24 cellular contexts compared by ENCODE assay signal in genomic region chr9:125703662-125704061, GRCh38. TPM values are rescaled to one million over a fixed set of nuclear protein-coding genes. Genes with fewer than 3 reads are reported as not detected.
DNase-seq lines count a peak whose midpoint lies in the region; ATAC-seq, FAIRE-seq and TF ChIP-seq lines count a peak whose summit lies in the region.
"Had no signal": no experiment of that assay in that cellular context is flagged by ENCODE, and none has a peak within 500 bp of the region (broad histone marks: within the 10 kb centered on the region; RNA-seq: fewer than 3 reads in every experiment).

No MANE protein-coding gene starts in this region.

- H3K56ac ChIP-seq in mesendoderm (ENCODE audit: low read length) = no peak overlapping the region

- peaks cover 10% of the 10 kb centered on the region for H3K79me1 ChIP-seq in mesendoderm (ENCODE audit: low read length)

- peak overlapping the region; percentile 11 for H3K4me3 Mint-ChIP-seq in stimulated activated naive CD8-positive, alpha-beta T cell treated with anti-CD3 and anti-CD28 coated beads, Interleukin-15, Interleukin-2, amounts not matched to agents 100 ng/mL and 50 ng/mL, for 24 hours
- no peak overlapping the region for H3K4me3 Mint-ChIP-seq in memory B cell
- H3K4me3 Mint-ChIP-seq: CD8-positive, alpha-beta T cell had no signal

- H3K36me3 ChIP-seq in Loucy (ENCODE audit: insufficient read depth, low read length) (no peaks in the 10 kb centered on the region), prostate gland (no peaks in the 10 kb centered on the region), kidney (ENCODE audit: control insufficient read depth in 1 of 2, insufficient read depth in 2 of 2, low read length in 2 of 2) (no peaks in the 10 kb centered on the region), mesendoderm (ENCODE audit: control insufficient read depth, insufficient read depth, low read length) (no peaks in the 10 kb centered on the region)
- H3K36me3 ChIP-seq: Peyer's patch had no signal

- ATAC-seq in stimulated activated naive CD8-positive, alpha-beta T cell treated with anti-CD3 and anti-CD28 coated beads, Interleukin-15, Interleukin-2, amounts not matched to agents 100 U/mL and 50 U/mL, for 24 hours = no peak
- ATAC-seq in memory B cell (ENCODE audit: low read depth) = no peak
- ATAC-seq: CD8-positive, alpha-beta T cell; HepG2; K562 had no signal

- no peak overlapping the region for H2BK120ac ChIP-seq in mesendoderm (ENCODE audit: low read depth, low read length)

- no peak overlapping the region for H3K23ac ChIP-seq in mesendoderm (ENCODE audit: low read length)

- H3K27me3 ChIP-seq in Loucy (ENCODE audit: insufficient read depth, low read length, poor library complexity, severe bottlenecking) (no peaks in the 10 kb centered on the region), prostate gland (replicated peaks; ENCODE audit: insufficient read depth) (no peaks in the 10 kb centered on the region), mesendoderm (ENCODE audit: insufficient read depth, low read length, poor library complexity) (no peaks in the 10 kb centered on the region)
- H3K27me3 ChIP-seq: BLaER1, Peyer's patch, SJSA1 had no signal

- no peaks in the 10 kb centered on the region for H3K9me2 ChIP-seq in Loucy (replicated peaks; ENCODE audit: low read depth, low read length)

- H3K79me2 ChIP-seq in Loucy (ENCODE audit: insufficient read depth, low read length) (peaks cover 73% of the 10 kb centered on the region), mesendoderm (ENCODE audit: control insufficient read depth, insufficient read depth, low read length) (peaks cover 38% of the 10 kb centered on the region)

- no peaks in the 10 kb centered on the region for H3K9me3 Mint-ChIP-seq in stimulated activated naive CD8-positive, alpha-beta T cell treated with anti-CD3 and anti-CD28 coated beads, Interleukin-15, Interleukin-2, amounts not matched to agents 100 ng/mL and 50 ng/mL, for 24 hours
- no peaks in the 10 kb centered on the region for H3K9me3 Mint-ChIP-seq in memory B cell
- H3K9me3 Mint-ChIP-seq: CD8-positive, alpha-beta T cell had no signal

- H3K36me3 Mint-ChIP-seq in stimulated activated naive CD8-positive, alpha-beta T cell treated with anti-CD3 and anti-CD28 coated beads, Interleukin-15, Interleukin-2, amounts not matched to agents 100 ng/mL and 50 ng/mL, for 24 hours (ENCODE audit: low read depth) = peaks cover 36% of the 10 kb centered on the region
- H3K36me3 Mint-ChIP-seq in memory B cell = peaks cover 9% of the 10 kb centered on the region

- H3K27ac Mint-ChIP-seq in stimulated activated naive CD8-positive, alpha-beta T cell treated with anti-CD3 and anti-CD28 coated beads, Interleukin-15, Interleukin-2, amounts not matched to agents 100 ng/mL and 50 ng/mL, for 24 hours = no peak overlapping the region
- peak overlapping the region; percentile 49 for H3K27ac Mint-ChIP-seq in memory B cell

- H2AFZ ChIP-seq in Loucy (ENCODE audit: low read length) = no peak overlapping the region
- H2AFZ ChIP-seq: GM23248 had no signal

- H4K20me1 ChIP-seq in Loucy (ENCODE audit: insufficient read depth, low read length, poor library complexity, severe bottlenecking) = peaks cover 14% of the 10 kb centered on the region

- no peak overlapping the region for H3K27ac ChIP-seq in prostate gland
- H3K27ac ChIP-seq in kidney (ENCODE audit: low read depth in 2 of 2, low read length in 2 of 2) = no peak overlapping the region
- no peak overlapping the region for H3K27ac ChIP-seq in mesendoderm (ENCODE audit: low read depth, low read length)
- H3K27ac ChIP-seq: BLaER1, GM23248, HL-60, Peyer's patch, SJSA1 had no signal

- H3K4me3 ChIP-seq in Loucy (ENCODE audit: low read length, poor library complexity, severe bottlenecking) (no peak overlapping the region), prostate gland (no peak overlapping the region), kidney (ENCODE audit: low read length in 2 of 2) (no peak overlapping the region), mesendoderm (ENCODE audit: low read length) (no peak overlapping the region)
- H3K4me3 ChIP-seq: BLaER1, GM23248, K562, Peyer's patch, SJSA1 had no signal

- H3K4ac ChIP-seq in mesendoderm (ENCODE audit: low read depth, low read length) = no peak overlapping the region

- no peak overlapping the region for H3K18ac ChIP-seq in mesendoderm (ENCODE audit: low read length)

- H2AK5ac ChIP-seq in mesendoderm (ENCODE audit: low read length) = no peak overlapping the region

- H3K9ac ChIP-seq in Loucy (ENCODE audit: low read depth, low read length, poor library complexity, severe bottlenecking) = no peak overlapping the region
- H3K9ac ChIP-seq in kidney (ENCODE audit: low read length in 2 of 2) = no peak overlapping the region
- no peak overlapping the region for H3K9ac ChIP-seq in mesendoderm (ENCODE audit: low read length)
- H3K9ac ChIP-seq: BLaER1, GM23248 had no signal

- H3K4me2 ChIP-seq in Loucy (ENCODE audit: low read depth, low read length, poor library complexity, severe bottlenecking) = peak overlapping the region; percentile 97
- H3K4me2 ChIP-seq in mesendoderm (ENCODE audit: low read length) = no peak overlapping the region
- H3K4me2 ChIP-seq: BLaER1 had no signal

- no peak for FAIRE-seq in kidney (lab: Jason Lieb, UNC)
- FAIRE-seq: GM12892, HepG2, K562 had no signal

- H3K9me3 ChIP-seq in Loucy (ENCODE audit: insufficient read depth, low read depth, low read length) = no peaks in the 10 kb centered on the region
- H3K9me3 ChIP-seq in prostate gland = no peaks in the 10 kb centered on the region
- no peaks in the 10 kb centered on the region for H3K9me3 ChIP-seq in kidney (ENCODE audit: control insufficient read depth in 1 of 2, low read length in 2 of 2)
- H3K9me3 ChIP-seq: BLaER1, Peyer's patch, SJSA1 had no signal

- TF ChIP-seq CTCF in Loucy (conservative IDR thresholded peaks at IDR 0.05; ENCODE audit: low read length) (no peak), prostate gland (IDR thresholded peaks at IDR 0.05) (no peak), kidney (IDR thresholded peaks at IDR 0.05; ENCODE audit: borderline replicate concordance, extremely low read depth, insufficient read depth) (no peak)

- intact Hi-C loops in prostate gland (cut with DNase I) (no loop called here), kidney (cut with DNase I) (no loop called here)

- no peak overlapping the region for H2BK15ac ChIP-seq in mesendoderm (replicated peaks; ENCODE audit: low read depth)

- no peak for DNase-seq in stimulated activated naive CD8-positive, alpha-beta T cell treated with anti-CD3 and anti-CD28 coated beads, Interleukin-15, Interleukin-2, amounts not matched to agents 100 U/mL and 50 U/mL, for 24 hours
- no peak for DNase-seq in memory B cell (ENCODE audit: low spot score in 2 of 2)
- DNase-seq in prostate gland (ENCODE audit: low spot score) = no peak
- no peak for DNase-seq in kidney
- DNase-seq in mesendoderm = no peak
- DNase-seq: CD8-positive, alpha-beta T cell; DND-41; GM23248; HCEC 1CT; NCI-H1092 treated with DMSO at 0.1 percent for 48 hours; NCI-H1436 treated with DMSO at 0.1 percent for 48 hours; NCI-H1930; NCI-H2227 treated with DMSO at 0.1 percent for 48 hours; NCI-H510A treated with DMSO at 0.1 percent for 48 hours; NCI-H748 treated with DMSO at 0.1 percent for 48 hours; Peyer's patch had no signal

- H3K4me1 Mint-ChIP-seq in stimulated activated naive CD8-positive, alpha-beta T cell treated with anti-CD3 and anti-CD28 coated beads, Interleukin-15, Interleukin-2, amounts not matched to agents 100 ng/mL and 50 ng/mL, for 24 hours (ENCODE audit: low read depth) = peaks cover 75% of the 10 kb centered on the region
- H3K4me1 Mint-ChIP-seq in memory B cell = peaks cover 43% of the 10 kb centered on the region

- TF ChIP-seq POLR2A in prostate gland (IDR thresholded peaks at IDR 0.05) = no peak

- no peak overlapping the region for H2BK5ac ChIP-seq in mesendoderm (ENCODE audit: low read length)

- H3K4me1 ChIP-seq in Loucy (ENCODE audit: insufficient read depth, low read length, poor library complexity, severe bottlenecking) = peaks cover 46% of the 10 kb centered on the region
- peaks cover 7% of the 10 kb centered on the region for H3K4me1 ChIP-seq in prostate gland (replicated peaks)
- H3K4me1 ChIP-seq in kidney (ENCODE audit: control insufficient read depth in 1 of 2, insufficient read depth in 1 of 2, low read depth in 1 of 2, low read length in 2 of 2) = peaks cover 8 to 10% of the 10 kb centered on the region in 2 donors
- H3K4me1 ChIP-seq in mesendoderm (ENCODE audit: control insufficient read depth, low read depth, low read length) = peaks cover 9% of the 10 kb centered on the region

- peaks cover 3% of the 10 kb centered on the region; the same call in 1 of the 2 replicates for H3F3A ChIP-seq in Loucy (ENCODE audit: low read depth)

- H4K5ac ChIP-seq in mesendoderm (ENCODE audit: low read length) = no peak overlapping the region

- no peak overlapping the region for H4K8ac ChIP-seq in mesendoderm (ENCODE audit: low read depth, low read length)

- no peaks in the 10 kb centered on the region for H3K27me3 Mint-ChIP-seq in stimulated activated naive CD8-positive, alpha-beta T cell treated with anti-CD3 and anti-CD28 coated beads, Interleukin-15, Interleukin-2, amounts not matched to agents 100 ng/mL and 50 ng/mL, for 24 hours
- no peaks in the 10 kb centered on the region for H3K27me3 Mint-ChIP-seq in memory B cell

- WGBS in prostate gland = 87% methylated on average over 4 of the region's 4 CpGs
- WGBS in mesendoderm (ENCODE audit: extremely low coverage, insufficient coverage, low lambda C conversion rate) = no CpG with 5 or more reads among the region's 4 CpGs

RNA-seq across cellular contexts. Expression of gene MAPKAP1, which starts 3.3 kb away (rescaled TPM):
- total RNA-seq in prostate gland (10 to 100 TPM; 62.4 to 91.2 TPM), kidney (70.5 TPM)
- polyA plus RNA-seq in kidney (ENCODE audit: insufficient read depth, low read depth, low replicate concordance) = 99.4 TPM
- polyA plus RNA-seq in mesendoderm (2013, experiment 1 of 2) = 93.2 TPM
- 93.8 TPM for polyA plus RNA-seq in mesendoderm (2013, experiment 2 of 2)

RNA-seq across cellular contexts. Expression of gene PBX3, which starts 43.5 kb away (rescaled TPM):
- total RNA-seq in prostate gland (10 to 100 TPM; 48.5 to 77.6 TPM), kidney (23.6 TPM)
- polyA plus RNA-seq in kidney (ENCODE audit: insufficient read depth, low read depth, low replicate concordance) = 10.2 TPM
- polyA plus RNA-seq in mesendoderm (2013, experiment 1 of 2) = 33.2 TPM
- 33.5 TPM for polyA plus RNA-seq in mesendoderm (2013, experiment 2 of 2)
